In genomic region chr7:105621617-105622016, GRCh38 we compare ENCODE assay signal across 15 cellular contexts. TPM values are rescaled to one million over a fixed set of nuclear protein-coding genes. Genes with fewer than 3 reads are reported as not detected.
DNase-seq lines count a peak whose midpoint lies in the region; ATAC-seq lines count a peak whose summit lies in the region.
"Had no signal": no experiment of that assay in that cellular context is flagged by ENCODE, and none has a peak within 500 bp of the region (broad histone marks: within the 10 kb centered on the region; RNA-seq: fewer than 3 reads in every experiment).

No MANE protein-coding gene starts in this region.

- H3K9me3 ChIP-seq in right cardiac atrium (ENCODE audit: control insufficient read depth, low read length): no peaks in the 10 kb centered on the region
- H3K9me3 ChIP-seq: stomach had no signal

- H3K4me3 ChIP-seq in right cardiac atrium (ENCODE audit: low read length) (no peak overlapping the region), skeletal muscle cell (ENCODE audit: low read depth, low read length) (no peak overlapping the region)
- H3K4me3 ChIP-seq: hepatocyte, stomach had no signal

- ATAC-seq in right cardiac atrium: peak; percentile 74 to 88
- ATAC-seq in activated CD4-positive, CD25-positive, alpha-beta regulatory T cell treated with anti-CD3 and anti-CD28 coated beads, Interleukin-2, amount 50 U/mL, for 24 hours: no peak
- no peak for ATAC-seq in HG02798 (IDR thresholded peaks at IDR 0.05; ENCODE audit: poor library complexity, unreplicated experiment)
- ATAC-seq: CD8-positive, alpha-beta T cell had no signal

- no peaks in the 10 kb centered on the region for H3K27me3 ChIP-seq in right cardiac atrium (ENCODE audit: control insufficient read depth, insufficient read depth)
- H3K27me3 ChIP-seq: hepatocyte, stomach had no signal

- H3K27ac ChIP-seq in caudate nucleus (ENCODE audit: low read depth, low read length): peak overlapping the region; percentile 8
- no peak overlapping the region for H3K27ac ChIP-seq in right cardiac atrium (ENCODE audit: low read length)
- H3K27ac ChIP-seq: hepatocyte, parathyroid adenoma had no signal

- WGBS in right cardiac atrium: 44% methylated on average over 3 of the region's 3 CpGs

- H3K4me1 ChIP-seq in right cardiac atrium (ENCODE audit: control insufficient read depth, insufficient read depth, low read length): no peaks in the 10 kb centered on the region
- H3K4me1 ChIP-seq: parathyroid adenoma had no signal

- intact Hi-C loops in right cardiac atrium (cut with DNase I): no loop called here

- DNase-seq in GM04504 (ENCODE audit: low read depth): peak; percentile 37
- peak in 32 of 61 donors; percentile 11 to 85 (median 28) for DNase-seq in caudate nucleus (lab: John Stamatoyannopoulos, UW)
- DNase-seq in right cardiac atrium: peak; percentile 55 to 84 (median 75)
- peak; percentile 4 for DNase-seq in skeletal muscle cell (ENCODE audit: low read depth)
- no peak for DNase-seq in NOMO-1 treated with DMSO at 0.1 percent for 48 hours (lab: John Stamatoyannopoulos, UW; ENCODE audit: unreplicated experiment)
- no peak for DNase-seq in NCI-H128 (lab: John Stamatoyannopoulos, UW; ENCODE audit: unreplicated experiment)
- DNase-seq: activated CD8-positive, alpha-beta memory T cell treated with anti-CD3 and anti-CD28 coated beads for 24 hours; CD8-positive, alpha-beta T cell; NCI-H345; stomach had no signal

RNA-seq across cellular contexts. Expression of gene EFCAB10, which starts 40.3 kb away (rescaled TPM):
- not detected for total RNA-seq in right cardiac atrium
- not detected for polyA plus RNA-seq in right cardiac atrium
- total RNA-seq: hepatocyte, lung microvascular endothelial cell had no signal
- polyA plus RNA-seq: stomach had no signal

Comparison
In these comparisons a context has a peak if more than half of its experiments do, and no peak if none do; other contexts are left out.
1. DNase-seq: peak in GM04504 (single experiment), caudate nucleus (32 of 61), right cardiac atrium (3 of 3) and skeletal muscle cell (single experiment); none in NOMO-1 treated with DMSO at 0.1 percent for 48 hours (single experiment) and NCI-H128 (single experiment).
2. ATAC-seq: peak in right cardiac atrium (2 of 2); none in activated CD4-positive, CD25-positive, alpha-beta regulatory T cell treated with anti-CD3 and anti-CD28 coated beads, Interleukin-2, amount 50 U/mL, for 24 hours (0 of 2) and HG02798 (single experiment).